In genomic region chr7:102305414-102306268, GRCh38 we compare ENCODE assay signal across 11 cellular contexts. TPM values are rescaled to one million over a fixed set of nuclear protein-coding genes. Genes with fewer than 3 reads are reported as not detected.
DNase-seq lines count a peak whose midpoint lies in the region; ATAC-seq lines count a peak whose summit lies in the region.
"Had no signal": no experiment of that assay in that cellular context is flagged by ENCODE, and none has a peak within 500 bp of the region (broad histone marks: within the 10 kb centered on the region; RNA-seq: fewer than 3 reads in every experiment).

No MANE protein-coding gene starts in this region.

- H3K4me3 ChIP-seq in skeletal muscle tissue (ENCODE audit: low read length in 3 of 3): no peak overlapping the region

- H3K4me1 Mint-ChIP-seq in IgD-negative memory B cell: peaks cover 25 to 38% (median 34%) of the 10 kb centered on the region in 3 donors
- no peaks in the 10 kb centered on the region for H3K4me1 Mint-ChIP-seq in activated T-helper 1 cell treated with anti-CD3 and anti-CD28 coated beads, Interleukin-12 subunit alpha, Interleukin-12 subunit beta, Interleukin-2, Interleukin-4 antibody, amounts not matched to agents 30 ng/mL and 10 ng/mL and 1 ng/mL, durations not matched to agents 14 hours and 24 hours and 36 hours (ENCODE audit: low read depth)

- peaks cover 1% of the 10 kb centered on the region for H3K36me3 Mint-ChIP-seq in IgD-negative memory B cell
- H3K36me3 Mint-ChIP-seq in activated T-helper 1 cell treated with anti-CD3 and anti-CD28 coated beads, Interleukin-12 subunit alpha, Interleukin-12 subunit beta, Interleukin-2, Interleukin-4 antibody, amounts not matched to agents 30 ng/mL and 10 ng/mL and 1 ng/mL, durations not matched to agents 14 hours and 24 hours and 36 hours (ENCODE audit: low read depth): no peaks in the 10 kb centered on the region

- peaks cover 45 to 83% (median 66%) of the 10 kb centered on the region in 3 donors for H3K4me1 ChIP-seq in skeletal muscle tissue (ENCODE audit: control insufficient read depth in 3 of 3, insufficient read depth in 3 of 3, low read length in 3 of 3)

- H3K9ac ChIP-seq in skeletal muscle tissue (ENCODE audit: low read depth in 1 of 3, low read length in 3 of 3): no peak overlapping the region

- peak overlapping the region; percentile 77 to 94 (median 83) for H3K4me3 Mint-ChIP-seq in IgD-negative memory B cell
- H3K4me3 Mint-ChIP-seq in activated T-helper 1 cell treated with anti-CD3 and anti-CD28 coated beads, Interleukin-12 subunit alpha, Interleukin-12 subunit beta, Interleukin-2, Interleukin-4 antibody, amounts not matched to agents 30 ng/mL and 10 ng/mL and 1 ng/mL, durations not matched to agents 14 hours and 24 hours and 36 hours: no peak overlapping the region

- no peaks in the 10 kb centered on the region for H3K27me3 ChIP-seq in skeletal muscle tissue (ENCODE audit: control insufficient read depth in 3 of 3, insufficient read depth in 3 of 3, low read length in 3 of 3)

- H3K27me3 Mint-ChIP-seq in IgD-negative memory B cell: no peaks in the 10 kb centered on the region
- no peaks in the 10 kb centered on the region for H3K27me3 Mint-ChIP-seq in activated T-helper 1 cell treated with anti-CD3 and anti-CD28 coated beads, Interleukin-12 subunit alpha, Interleukin-12 subunit beta, Interleukin-2, Interleukin-4 antibody, amounts not matched to agents 30 ng/mL and 10 ng/mL and 1 ng/mL, durations not matched to agents 14 hours and 24 hours and 36 hours (ENCODE audit: insufficient read depth)

- peaks cover 9 to 17% (median 11%) of the 10 kb centered on the region in 3 donors for H3K36me3 ChIP-seq in skeletal muscle tissue (ENCODE audit: control insufficient read depth in 3 of 3, insufficient read depth in 3 of 3, low read length in 3 of 3)

- ATAC-seq in GM18909 (IDR thresholded peaks at IDR 0.05; ENCODE audit: poor library complexity, unreplicated experiment) (peak; percentile 53), HG02571 (IDR thresholded peaks at IDR 0.05; ENCODE audit: unreplicated experiment) (peak; percentile 43), GM21360 (IDR thresholded peaks at IDR 0.05; ENCODE audit: unreplicated experiment) (no peak)
- ATAC-seq: HCT116 had no signal

- peak overlapping the region; percentile 64 for H3K27ac ChIP-seq in skeletal muscle tissue (ENCODE audit: low read depth, low read length)

- intact Hi-C loops in activated T-helper 1 cell treated with anti-CD3 and anti-CD28 coated beads, Interleukin-12 subunit alpha, Interleukin-12 subunit beta, Interleukin-2, Interleukin-4 antibody, amounts not matched to agents 30 ng/mL and 10 ng/mL and 1 ng/mL, durations not matched to agents 14 hours and 24 hours and 36 hours (cut with micrococcal nuclease): no loop called here

- peak overlapping the region; percentile 95 to 99 (median 98) for H3K27ac Mint-ChIP-seq in IgD-negative memory B cell
- no peak overlapping the region for H3K27ac Mint-ChIP-seq in activated T-helper 1 cell treated with anti-CD3 and anti-CD28 coated beads, Interleukin-12 subunit alpha, Interleukin-12 subunit beta, Interleukin-2, Interleukin-4 antibody, amounts not matched to agents 30 ng/mL and 10 ng/mL and 1 ng/mL, durations not matched to agents 14 hours and 24 hours and 36 hours

- H3K9me3 ChIP-seq in skeletal muscle tissue (ENCODE audit: control insufficient read depth in 3 of 3, low read length in 3 of 3): no peaks in the 10 kb centered on the region

- DNase-seq in activated T-helper 1 cell treated with anti-CD3 and anti-CD28 coated beads, Interleukin-12 subunit alpha, Interleukin-12 subunit beta, Interleukin-2, Interleukin-4 antibody, amounts not matched to agents 30 ng/mL and 10 ng/mL and 1 ng/mL, durations not matched to agents 14 hours and 24 hours and 36 hours (ENCODE audit: low spot score): no peak
- no peak for DNase-seq in stimulated activated naive CD4-positive, alpha-beta T cell (lab: John Stamatoyannopoulos, UW)
- DNase-seq: DND-41, erythroblast had no signal

- no peaks in the 10 kb centered on the region for H3K9me3 Mint-ChIP-seq in IgD-negative memory B cell
- no peaks in the 10 kb centered on the region for H3K9me3 Mint-ChIP-seq in activated T-helper 1 cell treated with anti-CD3 and anti-CD28 coated beads, Interleukin-12 subunit alpha, Interleukin-12 subunit beta, Interleukin-2, Interleukin-4 antibody, amounts not matched to agents 30 ng/mL and 10 ng/mL and 1 ng/mL, durations not matched to agents 14 hours and 24 hours and 36 hours

RNA-seq across cellular contexts. Expression of gene SH2B2, which starts 19.0 kb away (rescaled TPM):
- polyA plus RNA-seq in IgD-negative memory B cell: 64.5 TPM
- total RNA-seq in skeletal muscle tissue: 5.7 TPM
- total RNA-seq in activated T-helper 1 cell treated with anti-CD3 and anti-CD28 coated beads, Interleukin-12 subunit alpha, Interleukin-12 subunit beta, Interleukin-2, Interleukin-4 antibody, amounts not matched to agents 30 ng/mL and 10 ng/mL and 1 ng/mL, durations not matched to agents 14 hours and 24 hours and 36 hours: 2.1 and 2.6 TPM in 2 replicates

RNA-seq across cellular contexts. Expression of gene SPDYE6, which starts 50.6 kb away (rescaled TPM):
- 0.36 TPM for polyA plus RNA-seq in IgD-negative memory B cell
- total RNA-seq in skeletal muscle tissue: not detected
- not detected in 2 replicates for total RNA-seq in activated T-helper 1 cell treated with anti-CD3 and anti-CD28 coated beads, Interleukin-12 subunit alpha, Interleukin-12 subunit beta, Interleukin-2, Interleukin-4 antibody, amounts not matched to agents 30 ng/mL and 10 ng/mL and 1 ng/mL, durations not matched to agents 14 hours and 24 hours and 36 hours
- polyA plus RNA-seq: keratinocyte had no signal
